In the genomic region with DNA sequence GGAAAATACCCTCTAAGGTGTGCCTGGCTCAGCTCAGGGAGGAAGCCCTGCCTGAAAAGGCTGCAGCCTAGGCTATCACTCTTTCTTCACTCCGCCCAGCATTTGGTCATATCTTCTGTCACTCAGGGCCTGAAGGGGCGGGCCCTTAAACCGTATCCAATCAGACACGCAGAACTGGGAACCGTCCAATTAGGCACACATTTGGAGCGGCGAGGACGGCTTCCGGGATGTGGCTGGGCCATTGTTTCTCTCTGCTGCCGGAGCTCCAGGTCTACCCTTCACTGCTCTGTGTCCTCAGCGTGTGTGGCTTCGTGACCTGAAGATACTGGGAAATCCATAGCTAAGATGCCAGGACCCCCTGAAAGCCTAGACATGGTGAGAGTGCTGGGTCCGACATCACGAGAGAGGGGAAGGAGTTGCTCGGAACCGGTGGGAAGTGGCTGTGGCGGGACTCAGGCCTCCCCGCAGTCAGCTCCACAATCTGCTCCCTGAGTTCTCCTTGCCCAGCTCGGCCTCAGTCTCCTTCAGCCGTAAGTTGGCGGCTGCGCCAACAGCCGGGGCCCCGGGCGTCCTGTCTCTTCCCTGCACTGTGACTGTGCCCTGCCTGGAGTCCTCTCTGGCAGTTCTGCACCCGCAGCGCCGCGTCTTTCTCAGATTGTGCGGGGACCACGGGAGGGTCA, we compare ENCODE assay signal across 1 cellular context.
TF ChIP-seq lines count a peak whose summit lies in the region.

ZNF493 (plus strand) TSS at position 241 of the 680 bp plus-strand sequence; CDS start at position 346, 105 bp downstream.

TF ChIP-seq in K562, 482 proteins besides CTCF, POLR2A, EP300 and RAD21 (continued from another document):
- no peak for TF ChIP-seq CHD7 (IDR thresholded peaks at IDR 0.05; ENCODE audit: low read depth, low read length)
- TF ChIP-seq ZBTB1 (CRISPR knock-in tag; IDR thresholded peaks at IDR 0.05; ENCODE audit: borderline replicate concordance, low read depth), result no peak
- TF ChIP-seq ELF4 (CRISPR knock-in tag; IDR thresholded peaks at IDR 0.05), result peak; percentile 61; the same call in 1 of the 2 replicates
- no peak for TF ChIP-seq SNRNP70 (optimal IDR thresholded peaks at IDR 0.05; ENCODE audit: low read depth, low read length)
- peak; percentile 88 for TF ChIP-seq ASH1L (IDR thresholded peaks at IDR 0.05; ENCODE audit: borderline replicate concordance, low read depth, partially characterized antibody)
- no peak for TF ChIP-seq NR2C1 (IDR thresholded peaks at IDR 0.05)
- no peak for TF ChIP-seq NR2C1 (tag; IDR thresholded peaks at IDR 0.05)
- TF ChIP-seq GABPB1 (CRISPR knock-in tag; IDR thresholded peaks at IDR 0.05), result peak; percentile 74
- no peak for TF ChIP-seq RUNX1 (IDR thresholded peaks at IDR 0.05; ENCODE audit: low read depth)
- no peak for TF ChIP-seq TCF7 (IDR thresholded peaks at IDR 0.05; ENCODE audit: borderline replicate concordance)
- TF ChIP-seq TAF9B (IDR thresholded peaks at IDR 0.05; ENCODE audit: partially characterized antibody), result peak; percentile 54
- no peak for TF ChIP-seq EZH2 (IDR thresholded peaks at IDR 0.05; ENCODE audit: borderline replicate concordance, low read depth, low read length)
- TF ChIP-seq, protein P1, sequence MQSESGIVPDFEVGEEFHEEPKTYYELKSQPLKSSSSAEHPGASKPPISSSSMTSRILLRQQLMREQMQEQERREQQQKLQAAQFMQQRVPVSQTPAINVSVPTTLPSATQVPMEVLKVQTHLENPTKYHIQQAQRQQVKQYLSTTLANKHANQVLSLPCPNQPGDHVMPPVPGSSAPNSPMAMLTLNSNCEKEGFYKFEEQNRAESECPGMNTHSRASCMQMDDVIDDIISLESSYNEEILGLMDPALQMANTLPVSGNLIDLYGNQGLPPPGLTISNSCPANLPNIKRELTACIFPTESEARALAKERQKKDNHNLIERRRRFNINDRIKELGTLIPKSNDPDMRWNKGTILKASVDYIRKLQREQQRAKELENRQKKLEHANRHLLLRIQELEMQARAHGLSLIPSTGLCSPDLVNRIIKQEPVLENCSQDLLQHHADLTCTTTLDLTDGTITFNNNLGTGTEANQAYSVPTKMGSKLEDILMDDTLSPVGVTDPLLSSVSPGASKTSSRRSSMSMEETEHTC (IDR thresholded peaks at IDR 0.05), result no peak
- no peak for TF ChIP-seq SIX5 (IDR thresholded peaks at IDR 0.05; ENCODE audit: borderline replicate concordance in 1 of 2, insufficient read depth in 1 of 2, low read depth in 1 of 2, low read length in 2 of 2)
- TF ChIP-seq MTA3 (IDR thresholded peaks at IDR 0.05; ENCODE audit: borderline replicate concordance), result peak; percentile 70; the same call in 1 of the 2 replicates
- no peak for TF ChIP-seq C11orf30 (IDR thresholded peaks at IDR 0.05; ENCODE audit: low read depth)
- TF ChIP-seq MIER1 (IDR thresholded peaks at IDR 0.05; ENCODE audit: low read depth), result no peak
- TF ChIP-seq ZNF444 (CRISPR knock-in tag; IDR thresholded peaks at IDR 0.05), result no peak
